ENCODE assay signal across 15 cellular contexts in the genomic region with DNA sequence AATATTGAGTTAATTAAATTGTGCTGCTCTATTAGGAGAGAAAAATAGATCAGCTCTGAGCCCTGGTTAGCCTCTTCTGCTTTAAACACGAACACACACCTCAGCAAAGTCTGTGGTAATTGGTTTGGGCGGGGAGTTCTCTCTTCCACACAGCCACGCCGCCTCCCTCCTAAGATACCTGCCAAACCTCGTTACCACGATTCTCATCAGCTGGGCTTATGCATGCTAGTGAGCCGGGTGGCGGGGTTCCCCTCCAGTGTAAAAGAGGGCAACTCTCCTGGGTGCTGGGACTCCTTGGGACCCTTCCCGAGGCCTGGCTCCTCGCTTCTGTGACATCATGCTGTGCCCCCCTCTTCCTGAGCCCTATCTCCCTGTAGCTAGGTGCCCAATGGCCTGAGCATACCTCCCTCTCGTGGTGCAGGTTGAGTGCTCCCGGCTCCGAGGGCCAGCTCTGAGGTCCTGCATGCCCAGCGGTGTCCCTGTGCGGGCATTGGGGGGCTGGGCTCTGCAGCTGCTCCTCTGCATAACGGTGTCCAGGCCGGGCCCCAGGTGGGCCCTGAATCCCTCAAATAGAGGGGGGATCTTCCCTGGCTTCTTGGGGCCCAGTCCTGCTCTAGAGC.
DNase-seq lines count a peak whose midpoint lies in the region; ATAC-seq and TF ChIP-seq lines count a peak whose summit lies in the region.
"Had no signal": no experiment of that assay in that cellular context is flagged by ENCODE, and none has a peak within 500 bp of the region (broad histone marks: within the 10 kb centered on the region; RNA-seq: fewer than 3 reads in every experiment).

No MANE protein-coding gene starts in this region.

- H3K36me3 ChIP-seq in WERI-Rb-1 (no peaks in the 10 kb centered on the region), neural progenitor cell (no peaks in the 10 kb centered on the region)

- H3K79me2 ChIP-seq in neural progenitor cell (ENCODE audit: low read depth) = no peaks in the 10 kb centered on the region

- H3K4me1 ChIP-seq in neural progenitor cell = peaks cover 56% of the 10 kb centered on the region

- H3K27ac Mint-ChIP-seq in neural progenitor cell = no peak overlapping the region
- H3K27ac Mint-ChIP-seq: CD4-positive, alpha-beta memory T cell had no signal

- H3K4me2 ChIP-seq in neural progenitor cell = no peak overlapping the region

- peaks cover 2% of the 10 kb centered on the region for H3K9me3 ChIP-seq in WERI-Rb-1 (ENCODE audit: severe bottlenecking)
- no peaks in the 10 kb centered on the region for H3K9me3 ChIP-seq in neural progenitor cell (ENCODE audit: low read depth)

- H3K36me3 Mint-ChIP-seq in neural progenitor cell = no peaks in the 10 kb centered on the region
- H3K36me3 Mint-ChIP-seq: CD4-positive, alpha-beta memory T cell had no signal

- intact Hi-C loops in Right ventricle myocardium inferior (cut with DNase I) (no loop called here), cardiac septum (cut with DNase I) (no loop called here)

- TF ChIP-seq CTCF in WERI-Rb-1 (IDR thresholded peaks at IDR 0.05; ENCODE audit: low read depth, low read length) = peak; percentile 55
- no peak for TF ChIP-seq CTCF in neural progenitor cell (IDR thresholded peaks at IDR 0.05)

- peaks cover 48% of the 10 kb centered on the region for H3K4me1 Mint-ChIP-seq in neural progenitor cell

- H3K9me3 Mint-ChIP-seq in neural progenitor cell = peaks cover 9% of the 10 kb centered on the region

- H3K27me3 ChIP-seq in WERI-Rb-1 (ENCODE audit: insufficient read depth, low read depth, severe bottlenecking) (no peaks in the 10 kb centered on the region), neural progenitor cell (peaks cover 13% of the 10 kb centered on the region)

- H2AFZ ChIP-seq in neural progenitor cell (replicated peaks) = no peak overlapping the region

- no peak for ATAC-seq in Right ventricle myocardium inferior
- ATAC-seq in HG02970 (IDR thresholded peaks at IDR 0.05; ENCODE audit: low FRiP score, unreplicated experiment) = no peak
- no peak for ATAC-seq in HG03432 (IDR thresholded peaks at IDR 0.05; ENCODE audit: unreplicated experiment)
- ATAC-seq: PC-3 had no signal

- peaks cover 9% of the 10 kb centered on the region for H3K27me3 Mint-ChIP-seq in neural progenitor cell (ENCODE audit: insufficient read depth, low read depth)

- H3K4me3 Mint-ChIP-seq in neural progenitor cell = peak overlapping the region; percentile 52
- H3K4me3 Mint-ChIP-seq: CD4-positive, alpha-beta memory T cell had no signal

- peaks cover 20% of the 10 kb centered on the region for H4K20me1 ChIP-seq in neural progenitor cell (ENCODE audit: low read depth)

- peaks cover 40% of the 10 kb centered on the region for H3F3A ChIP-seq in neural progenitor cell (ENCODE audit: low read depth)

- H3K9ac ChIP-seq in neural progenitor cell = no peak overlapping the region

- H3K4me3 ChIP-seq in WERI-Rb-1 (ENCODE audit: low read depth, low read length) (peak overlapping the region; percentile 17), neural progenitor cell (no peak overlapping the region)
- H3K4me3 ChIP-seq: SK-N-MC had no signal

- peak; percentile 59 for DNase-seq in Right ventricle myocardium inferior (ENCODE audit: missing footprints)
- no peak for DNase-seq in cardiac septum (ENCODE audit: low spot score)
- DNase-seq in WERI-Rb-1 = peak; percentile 86
- no peak for DNase-seq in neural progenitor cell (ENCODE audit: low spot score)
- no peak for DNase-seq in activated CD4-positive, CD25-positive, alpha-beta regulatory T cell (lab: John Stamatoyannopoulos, UW)
- DNase-seq in DMS53 (lab: John Stamatoyannopoulos, UW) = no peak
- DNase-seq: CD4-positive, alpha-beta memory T cell; DMS79; KG1; NCI-H2107; NCI-H526 treated with DMSO at 0.1 percent for 48 hours; PC-3 had no signal

- H3K27ac ChIP-seq in WERI-Rb-1 (peak overlapping the region; percentile 72), neural progenitor cell (no peak overlapping the region)
- H3K27ac ChIP-seq: SK-N-MC had no signal

Comparison
In these comparisons a context has a peak if more than half of its experiments do, and no peak if none do; other contexts are left out.
1. DNase-seq: peak in Right ventricle myocardium inferior (single experiment) and WERI-Rb-1 (single experiment); none in cardiac septum (single experiment), neural progenitor cell (single experiment), activated CD4-positive, CD25-positive, alpha-beta regulatory T cell (0 of 4) and DMS53 (single experiment).